9 cellular contexts compared by ENCODE assay signal in genomic region chr2:73920577-73921545, GRCh38.
DNase-seq lines count a peak whose midpoint lies in the region; ATAC-seq and TF ChIP-seq lines count a peak whose summit lies in the region.
"Had no signal": no experiment of that assay in that cellular context is flagged by ENCODE, and none has a peak within 500 bp of the region (broad histone marks: within the 10 kb centered on the region; RNA-seq: fewer than 3 reads in every experiment).

No MANE protein-coding gene starts in this region.

- DNase-seq in COLO668 (lab: John Stamatoyannopoulos, UW; ENCODE audit: unreplicated experiment) (peak; percentile 41), SKM-1 (lab: John Stamatoyannopoulos, UW; ENCODE audit: unreplicated experiment) (peak; percentile 41), choroid plexus epithelial cell (ENCODE audit: low read depth) (peak; percentile 26), nephron progenitor cell (peak; percentile 67), COLO829 (ENCODE audit: low spot score) (no peak), NCI-H1092 treated with DMSO at 0.1 percent for 48 hours (lab: John Stamatoyannopoulos, UW) (no peak), cerebellar cortex (ENCODE audit: low spot score) (no peak)

- H3K4me1 Mint-ChIP-seq in nephron progenitor cell: peaks cover 5% of the 10 kb centered on the region

- no peak overlapping the region for H3K4me3 Mint-ChIP-seq in nephron progenitor cell
- H3K4me3 Mint-ChIP-seq: stimulated activated naive CD8-positive, alpha-beta T cell treated with anti-CD3 and anti-CD28 coated beads, Interleukin-15, Interleukin-2, amounts not matched to agents 100 ng/mL and 50 ng/mL, for 24 hours had no signal

- peak; percentile 46 for ATAC-seq in HG02642 (IDR thresholded peaks at IDR 0.05; ENCODE audit: poor library complexity, unreplicated experiment)

- no peak overlapping the region for H3K27ac Mint-ChIP-seq in nephron progenitor cell
- H3K27ac Mint-ChIP-seq: stimulated activated naive CD8-positive, alpha-beta T cell treated with anti-CD3 and anti-CD28 coated beads, Interleukin-15, Interleukin-2, amounts not matched to agents 100 ng/mL and 50 ng/mL, for 24 hours had no signal

- TF ChIP-seq CTCF in choroid plexus epithelial cell (conservative IDR thresholded peaks at IDR 0.05; ENCODE audit: low read depth, low read length) (peak; percentile 45), nephron progenitor cell (IDR thresholded peaks at IDR 0.05) (peak; percentile 25)

- H3K36me3 Mint-ChIP-seq in nephron progenitor cell (ENCODE audit: low read depth): no peaks in the 10 kb centered on the region

- H3K9me3 Mint-ChIP-seq in nephron progenitor cell: no peaks in the 10 kb centered on the region
- H3K9me3 Mint-ChIP-seq: stimulated activated naive CD8-positive, alpha-beta T cell treated with anti-CD3 and anti-CD28 coated beads, Interleukin-15, Interleukin-2, amounts not matched to agents 100 ng/mL and 50 ng/mL, for 24 hours had no signal

- H3K4me3 ChIP-seq in choroid plexus epithelial cell (ENCODE audit: low read depth, low read length): no peak overlapping the region

- peaks cover 79% of the 10 kb centered on the region for H3K27me3 Mint-ChIP-seq in nephron progenitor cell (ENCODE audit: low read depth, poor library complexity)
- H3K27me3 Mint-ChIP-seq: stimulated activated naive CD8-positive, alpha-beta T cell treated with anti-CD3 and anti-CD28 coated beads, Interleukin-15, Interleukin-2, amounts not matched to agents 100 ng/mL and 50 ng/mL, for 24 hours had no signal

Comparison
In these comparisons a context has a peak if more than half of its experiments do, and no peak if none do; other contexts are left out.
1. DNase-seq: peak in COLO668 (single experiment), SKM-1 (single experiment), choroid plexus epithelial cell (single experiment) and nephron progenitor cell (single experiment); none in COLO829 (single experiment), NCI-H1092 treated with DMSO at 0.1 percent for 48 hours (single experiment) and cerebellar cortex (single experiment).